In the genomic region with DNA sequence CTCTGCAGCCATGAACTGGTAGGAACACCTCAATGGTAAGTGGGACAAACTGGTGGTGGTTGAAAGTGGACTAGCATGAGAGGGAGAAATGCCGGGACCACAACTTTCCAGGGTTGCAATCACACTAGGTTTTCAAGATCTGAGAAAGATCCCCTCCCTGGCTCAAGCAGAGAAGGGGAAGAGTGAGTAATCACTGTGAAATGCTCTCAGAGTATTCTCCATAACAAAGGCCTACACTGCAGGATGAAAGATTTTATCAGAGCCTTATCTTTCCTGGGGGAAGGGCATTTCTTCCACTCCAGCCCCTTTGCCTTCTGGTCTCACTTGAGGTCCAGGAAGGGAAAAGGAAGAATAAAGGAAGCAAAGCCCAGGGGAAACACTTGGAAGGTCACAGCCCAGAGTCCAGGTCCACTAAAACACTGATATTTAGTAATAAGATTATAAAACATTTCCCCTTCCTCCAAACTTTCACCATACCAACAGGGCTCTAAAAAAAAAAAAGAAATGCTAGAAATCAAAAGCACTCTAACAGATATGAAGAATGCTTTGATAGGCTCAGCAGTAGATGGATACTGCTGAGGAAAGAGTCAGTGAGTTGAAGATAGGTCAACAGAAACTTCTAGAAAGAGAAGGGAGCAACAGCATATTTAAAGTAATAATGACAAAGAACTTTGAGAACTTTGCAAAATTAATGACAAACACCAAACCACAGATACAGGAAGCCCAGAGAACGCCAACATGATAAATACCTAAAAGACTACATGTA, we compare ENCODE assay signal across 12 cellular contexts.
DNase-seq lines count a peak whose midpoint lies in the region; ATAC-seq and TF ChIP-seq lines count a peak whose summit lies in the region.
"Had no signal": no experiment of that assay in that cellular context is flagged by ENCODE, and none has a peak within 500 bp of the region (broad histone marks: within the 10 kb centered on the region; RNA-seq: fewer than 3 reads in every experiment).

No MANE protein-coding gene starts in this region.

- ATAC-seq in lung (ENCODE audit: insufficient read depth, low FRiP score) (peak; percentile 27), GM21528 (IDR thresholded peaks at IDR 0.05; ENCODE audit: low FRiP score, unreplicated experiment) (no peak), HG03135 (IDR thresholded peaks at IDR 0.05; ENCODE audit: unreplicated experiment) (no peak), HG03439 (IDR thresholded peaks at IDR 0.05; ENCODE audit: unreplicated experiment) (no peak)
- ATAC-seq: CD8-positive, alpha-beta T cell had no signal

- H3K4me1 ChIP-seq in Caco-2 (peaks cover 29% of the 10 kb centered on the region), endodermal cell (ENCODE audit: control insufficient read depth, insufficient read depth, low read length) (peaks cover 20% of the 10 kb centered on the region), lung (ENCODE audit: control insufficient read depth in 2 of 2, insufficient read depth in 2 of 2, low read length in 2 of 2) (peaks cover 3 to 11% of the 10 kb centered on the region in 2 donors)
- H3K4me1 ChIP-seq: suprapubic skin had no signal

- H3K27me3 Mint-ChIP-seq in Caco-2 (ENCODE audit: insufficient read depth, unreplicated experiment): no peaks in the 10 kb centered on the region
- no peaks in the 10 kb centered on the region for H3K27me3 Mint-ChIP-seq in endodermal cell (ENCODE audit: insufficient read depth)

- no peaks in the 10 kb centered on the region for H3K36me3 Mint-ChIP-seq in Caco-2 (ENCODE audit: insufficient read depth, unreplicated experiment)
- H3K36me3 Mint-ChIP-seq in endodermal cell (ENCODE audit: low read depth): peaks cover 7% of the 10 kb centered on the region
- H3K36me3 Mint-ChIP-seq: CD8-positive, alpha-beta T cell had no signal

- H3K27ac ChIP-seq in endodermal cell (ENCODE audit: low read depth, low read length) (peak overlapping the region; percentile 59), lung (ENCODE audit: low read depth in 1 of 2, low read length in 1 of 2) (peak overlapping the region in 1 of 2 donors; percentile 26)
- H3K27ac ChIP-seq: suprapubic skin had no signal

- TF ChIP-seq CTCF in Caco-2 (IDR thresholded peaks at IDR 0.05; ENCODE audit: insufficient read depth in 1 of 2, low read depth in 1 of 2, low read length in 1 of 2, severe bottlenecking in 1 of 2, unreplicated experiment in 1 of 2): no peak
- TF ChIP-seq CTCF in endodermal cell (conservative IDR thresholded peaks at IDR 0.05): no peak
- no peak for TF ChIP-seq CTCF in lung (IDR thresholded peaks at IDR 0.05; ENCODE audit: control extremely low read depth, extremely low read depth)

- no TSS peak for BruUV-seq in Caco-2 (replicated peaks; lab: Mats Ljungman, UMichigan)

- peak overlapping the region; percentile 39 for H3K9ac ChIP-seq in endodermal cell (ENCODE audit: extremely low read depth, low read length, poor library complexity, severe bottlenecking)

- no peaks in the 10 kb centered on the region for H3K27me3 ChIP-seq in Caco-2 (replicated peaks; ENCODE audit: control insufficient read depth, insufficient read depth, low read length)
- no peaks in the 10 kb centered on the region for H3K27me3 ChIP-seq in endodermal cell (ENCODE audit: control insufficient read depth, insufficient read depth, low read length, poor library complexity, severe bottlenecking)
- H3K27me3 ChIP-seq in lung (ENCODE audit: control insufficient read depth, insufficient read depth): no peaks in the 10 kb centered on the region
- H3K27me3 ChIP-seq: suprapubic skin had no signal

- DNase-seq in Caco-2 (peak; percentile 44 to 50), M059J (ENCODE audit: low read depth) (peak; percentile 90), endodermal cell (peak; percentile 88), lung (ENCODE audit: low spot score) (no peak), nucleus accumbens (lab: John Stamatoyannopoulos, UW) (no peak)
- DNase-seq: CD8-positive, alpha-beta T cell; NCI-H69; stimulated activated CD4-positive, alpha-beta T cell treated with anti-CD3 and anti-CD28 coated beads, Interleukin-1b, Interleukin-23, amount 100 ng/mL, for 48 hours had no signal

- H3K27ac Mint-ChIP-seq in Caco-2 (ENCODE audit: unreplicated experiment): peak overlapping the region; percentile 75
- H3K27ac Mint-ChIP-seq in endodermal cell: peak overlapping the region; percentile 96
- H3K27ac Mint-ChIP-seq: CD8-positive, alpha-beta T cell had no signal

- H3K4me1 Mint-ChIP-seq in Caco-2 (ENCODE audit: low read depth, unreplicated experiment) (peaks cover 22% of the 10 kb centered on the region), endodermal cell (peaks cover 57% of the 10 kb centered on the region)

- H3K36me3 ChIP-seq in Caco-2 (ENCODE audit: control insufficient read depth, insufficient read depth, low read length): no peaks in the 10 kb centered on the region; the same call in 1 of the 2 replicates
- no peaks in the 10 kb centered on the region for H3K36me3 ChIP-seq in endodermal cell (ENCODE audit: control insufficient read depth, insufficient read depth, low read length)
- peaks cover 0 to 1% of the 10 kb centered on the region in 2 donors for H3K36me3 ChIP-seq in lung (ENCODE audit: control insufficient read depth in 2 of 2, insufficient read depth in 2 of 2, low read length in 2 of 2)
- H3K36me3 ChIP-seq: suprapubic skin had no signal

- CTCF ChIA-PET in Caco-2 (lab: Charles Lee): no interaction called here

- intact Hi-C loops in Caco-2 (cut with micrococcal nuclease; ENCODE audit: unreplicated experiment): loop anchor here (5.0 kb wide), 1 partner anchor 97 kb away; a partner anchor contains a TSS

- H3K4me3 Mint-ChIP-seq in Caco-2 (ENCODE audit: unreplicated experiment) (peak overlapping the region; percentile 64), endodermal cell (peak overlapping the region; percentile 46)
- H3K4me3 Mint-ChIP-seq: CD8-positive, alpha-beta T cell had no signal

- WGBS in endodermal cell (ENCODE audit: insufficient coverage in 1 of 2, insufficient read length in 1 of 2), 2 experiments: 0 to 50% methylated on average over 1 to 2 of the region's 2 CpGs
- 51 to 68% methylated on average over 2 of the region's 2 CpGs for WGBS in lung, 2 donors

- no peaks in the 10 kb centered on the region for H3K9me3 ChIP-seq in Caco-2
- no peaks in the 10 kb centered on the region for H3K9me3 ChIP-seq in endodermal cell (ENCODE audit: control insufficient read depth, low read length)
- H3K9me3 ChIP-seq in lung (ENCODE audit: control insufficient read depth in 2 of 2, insufficient read depth in 1 of 2, low read length in 1 of 2): no peaks in the 10 kb centered on the region
- H3K9me3 ChIP-seq: suprapubic skin had no signal

- peaks cover 10% of the 10 kb centered on the region for H3K9me3 Mint-ChIP-seq in Caco-2 (ENCODE audit: unreplicated experiment)
- H3K9me3 Mint-ChIP-seq in endodermal cell: no peaks in the 10 kb centered on the region
- H3K9me3 Mint-ChIP-seq: CD8-positive, alpha-beta T cell had no signal

- H3K4me3 ChIP-seq in Caco-2 (ENCODE audit: low read depth, low read length): no peak overlapping the region
- H3K4me3 ChIP-seq in endodermal cell (ENCODE audit: low read length): peak overlapping the region; percentile 73
- no peak overlapping the region for H3K4me3 ChIP-seq in lung
- H3K4me3 ChIP-seq: suprapubic skin had no signal

- POLR2A ChIA-PET in Caco-2 (lab: Charles Lee): no interaction called here

Comparison
In these comparisons a context has a peak if more than half of its experiments do, and no peak if none do; other contexts are left out.
1. DNase-seq: peak in Caco-2 (2 of 2), M059J (single experiment) and endodermal cell (single experiment); none in lung (single experiment) and nucleus accumbens (0 of 56).